10 cellular contexts compared by ENCODE assay signal in the genomic region with DNA sequence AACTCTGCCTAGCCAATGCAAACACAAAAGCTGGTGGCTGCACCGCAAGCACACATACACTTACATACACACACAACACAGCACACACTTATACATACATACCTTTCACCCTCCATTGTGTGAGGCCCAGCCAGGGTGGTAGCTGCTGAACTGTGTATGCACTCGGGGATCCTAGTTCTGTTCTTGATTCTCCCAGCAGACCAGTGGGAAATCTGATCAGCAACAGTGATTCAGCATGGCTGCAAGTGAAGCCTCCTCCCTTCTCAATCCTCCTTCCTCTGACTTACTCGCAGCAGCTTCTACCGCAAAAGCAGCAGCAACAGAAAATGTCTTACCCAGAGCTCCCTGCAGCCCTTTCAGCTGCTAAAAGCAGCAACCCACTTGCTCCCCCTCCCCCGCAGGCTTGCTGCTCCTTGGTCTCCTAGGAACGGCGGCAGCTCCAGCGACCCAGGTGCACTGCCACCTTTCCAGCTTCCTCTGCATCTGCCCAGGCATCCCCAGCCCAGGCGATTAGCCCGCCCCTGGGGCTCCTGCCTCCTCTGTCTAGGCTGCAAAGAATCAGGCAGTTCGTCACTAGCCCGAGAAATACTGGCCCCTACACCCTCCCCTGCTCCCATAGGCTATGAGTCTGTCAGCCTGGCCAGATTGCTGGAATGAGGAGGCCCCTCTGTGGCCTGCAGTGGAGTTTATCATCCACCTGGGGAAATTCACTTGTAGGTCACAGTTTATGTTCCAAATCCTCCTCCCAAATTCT. TPM values are rescaled to one million over a fixed set of nuclear protein-coding genes. Genes with fewer than 3 reads are reported as not detected.
DNase-seq lines count a peak whose midpoint lies in the region; ATAC-seq and TF ChIP-seq lines count a peak whose summit lies in the region.
"Had no signal": no experiment of that assay in that cellular context is flagged by ENCODE, and none has a peak within 500 bp of the region (broad histone marks: within the 10 kb centered on the region; RNA-seq: fewer than 3 reads in every experiment).

A gene with protein sequence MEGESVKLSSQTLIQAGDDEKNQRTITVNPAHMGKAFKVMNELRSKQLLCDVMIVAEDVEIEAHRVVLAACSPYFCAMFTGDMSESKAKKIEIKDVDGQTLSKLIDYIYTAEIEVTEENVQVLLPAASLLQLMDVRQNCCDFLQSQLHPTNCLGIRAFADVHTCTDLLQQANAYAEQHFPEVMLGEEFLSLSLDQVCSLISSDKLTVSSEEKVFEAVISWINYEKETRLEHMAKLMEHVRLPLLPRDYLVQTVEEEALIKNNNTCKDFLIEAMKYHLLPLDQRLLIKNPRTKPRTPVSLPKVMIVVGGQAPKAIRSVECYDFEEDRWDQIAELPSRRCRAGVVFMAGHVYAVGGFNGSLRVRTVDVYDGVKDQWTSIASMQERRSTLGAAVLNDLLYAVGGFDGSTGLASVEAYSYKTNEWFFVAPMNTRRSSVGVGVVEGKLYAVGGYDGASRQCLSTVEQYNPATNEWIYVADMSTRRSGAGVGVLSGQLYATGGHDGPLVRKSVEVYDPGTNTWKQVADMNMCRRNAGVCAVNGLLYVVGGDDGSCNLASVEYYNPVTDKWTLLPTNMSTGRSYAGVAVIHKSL (minus strand): TSS at position 559 of the 754 bp plus-strand sequence. CDS start 443 bp downstream, at position 116.

- H3K4me1 ChIP-seq in HUES64 (ENCODE audit: insufficient read depth, low read length): peaks cover 21% of the 10 kb centered on the region; the same call in 1 of the 2 replicates
- H3K4me1 ChIP-seq: SJSA1 had no signal

- H3K4me3 ChIP-seq in HUES64 (ENCODE audit: low read length) (peak within 1 kb of the TSS; percentile 81), WERI-Rb-1 (ENCODE audit: low read depth, low read length) (peak within 1 kb of the TSS; percentile 48), dorsolateral prefrontal cortex (peak within 1 kb of the TSS; percentile 14 to 71 (median 58))
- H3K4me3 ChIP-seq: SJSA1 had no signal

- no peaks in the 10 kb centered on the region for H3K36me3 Mint-ChIP-seq in Calu3 (ENCODE audit: insufficient read depth, unreplicated experiment)

- H3K27ac ChIP-seq in HUES64 (ENCODE audit: low read depth, low read length): peak within 1 kb of the TSS; percentile 73
- H3K27ac ChIP-seq in WERI-Rb-1: peak within 1 kb of the TSS; percentile 48
- peak within 1 kb of the TSS in 58 of 59 donors; percentile 10 to 91 (median 75) for H3K27ac ChIP-seq in dorsolateral prefrontal cortex
- H3K27ac ChIP-seq: SJSA1 had no signal

- WGBS in HUES64: under 1% methylated on average over 12 of the region's 12 CpGs

- CTCF ChIA-PET in Calu3 (lab: Charles Lee): interaction anchor here (0.5 to 3.8 kb wide), 5 partner anchors 16 to 317 kb away, joined by 3 to 77 read pairs (median 6); no protein-coding TSS in a partner anchor

- no peaks in the 10 kb centered on the region for H3K27me3 Mint-ChIP-seq in Calu3 (ENCODE audit: unreplicated experiment)
- H3K27me3 Mint-ChIP-seq: stimulated activated naive CD8-positive, alpha-beta T cell treated with anti-CD3 and anti-CD28 coated beads, Interleukin-15, Interleukin-2, amounts not matched to agents 100 ng/mL and 50 ng/mL, for 24 hours had no signal

- intact Hi-C loops in Calu3 (cut with micrococcal nuclease; ENCODE audit: unreplicated experiment) (loop anchor here (1.0 kb wide), 1 partner anchor 75 kb away; no protein-coding TSS in a partner anchor), dorsolateral prefrontal cortex (cut with DNase I) (no loop called here), left colon (cut with DNase I, micrococcal nuclease) (no loop called here)

- H3K27ac Mint-ChIP-seq in Calu3 (ENCODE audit: unreplicated experiment): no peak within 1 kb of the TSS
- H3K27ac Mint-ChIP-seq: stimulated activated naive CD8-positive, alpha-beta T cell treated with anti-CD3 and anti-CD28 coated beads, Interleukin-15, Interleukin-2, amounts not matched to agents 100 ng/mL and 50 ng/mL, for 24 hours had no signal

- H3K4me3 Mint-ChIP-seq in Calu3 (ENCODE audit: low read depth, unreplicated experiment): no peak within 1 kb of the TSS
- H3K4me3 Mint-ChIP-seq: stimulated activated naive CD8-positive, alpha-beta T cell treated with anti-CD3 and anti-CD28 coated beads, Interleukin-15, Interleukin-2, amounts not matched to agents 100 ng/mL and 50 ng/mL, for 24 hours had no signal

- ATAC-seq in GM19463 (IDR thresholded peaks at IDR 0.05; ENCODE audit: unreplicated experiment): peak; percentile 47
- peak; percentile 56 for ATAC-seq in left colon

- TSS peak; percentile 31 for BruUV-seq in Calu3 (replicated peaks; lab: Mats Ljungman, UMichigan)

- peak within 1 kb of the TSS; percentile 80 for H3K9ac ChIP-seq in HUES64 (ENCODE audit: low read depth, low read length)

- no peaks in the 10 kb centered on the region for H3K36me3 ChIP-seq in HUES64 (ENCODE audit: insufficient read depth, low read length)
- no peaks in the 10 kb centered on the region for H3K36me3 ChIP-seq in WERI-Rb-1
- H3K36me3 ChIP-seq: SJSA1 had no signal

- no peaks in the 10 kb centered on the region for H3K27me3 ChIP-seq in HUES64 (ENCODE audit: insufficient read depth, low read length)
- H3K27me3 ChIP-seq in WERI-Rb-1 (ENCODE audit: insufficient read depth, low read depth, severe bottlenecking): no peaks in the 10 kb centered on the region
- H3K27me3 ChIP-seq in dorsolateral prefrontal cortex: no peaks in the 10 kb centered on the region
- H3K27me3 ChIP-seq: SJSA1 had no signal

- H3K4me1 Mint-ChIP-seq in Calu3 (ENCODE audit: low read depth, unreplicated experiment): peaks cover 10% of the 10 kb centered on the region

- DNase-seq in Calu3 (peak; percentile 73), WERI-Rb-1 (peak; percentile 80), dorsolateral prefrontal cortex (peak; percentile 29 to 81 (median 54)), left colon (peak; percentile 30 to 57), DMS114 treated with DMSO at 0.1 percent for 48 hours (lab: John Stamatoyannopoulos, UW; ENCODE audit: unreplicated experiment) (no peak)
- peak; percentile 54 for DNase-seq in stimulated activated CD4-positive, alpha-beta T cell treated with anti-CD3 and anti-CD28 coated beads, Interleukin-15, amount 100 ng/mL, for 24 hours

- TF ChIP-seq CTCF in Calu3 (IDR thresholded peaks at IDR 0.05; ENCODE audit: unreplicated experiment) (no peak), WERI-Rb-1 (IDR thresholded peaks at IDR 0.05; ENCODE audit: low read depth, low read length) (peak; percentile 54; the same call in 1 of the 2 replicates), dorsolateral prefrontal cortex (IDR thresholded peaks at IDR 0.05 in 54 of 56, conservative IDR thresholded peaks at IDR 0.05 in 2 of 56; ENCODE audit: low read depth in 1 of 56, partially characterized antibody in 56 of 56) (peak in 20 of 56 donors; percentile 10 to 33 (median 20))

- H3K9me3 ChIP-seq in HUES64 (ENCODE audit: insufficient read depth, low read depth, low read length) (no peaks in the 10 kb centered on the region), WERI-Rb-1 (ENCODE audit: severe bottlenecking) (no peaks in the 10 kb centered on the region)
- H3K9me3 ChIP-seq: SJSA1 had no signal

- no peaks in the 10 kb centered on the region for H3K9me3 Mint-ChIP-seq in Calu3 (ENCODE audit: low read depth, unreplicated experiment)
- H3K9me3 Mint-ChIP-seq: stimulated activated naive CD8-positive, alpha-beta T cell treated with anti-CD3 and anti-CD28 coated beads, Interleukin-15, Interleukin-2, amounts not matched to agents 100 ng/mL and 50 ng/mL, for 24 hours had no signal

RNA-seq across cellular contexts. Expression of the gene that starts here (rescaled TPM):
- total RNA-seq in Calu3 (2022) (16.9 and 18.2 TPM in 2 replicates), dorsolateral prefrontal cortex (10 to 100 TPM; 31.4 to 71.8 (median 48.9) TPM), left colon (1 to 10 TPM; 5.8 to 6.2 TPM)
- polyA plus RNA-seq in HUES64 (2013, experiment 1 of 2): 3.5 TPM
- 6.8 TPM for polyA plus RNA-seq in HUES64 (2013, experiment 2 of 2)
